Comparison of ENCODE assay signal across 11 cellular contexts in the genomic region with DNA sequence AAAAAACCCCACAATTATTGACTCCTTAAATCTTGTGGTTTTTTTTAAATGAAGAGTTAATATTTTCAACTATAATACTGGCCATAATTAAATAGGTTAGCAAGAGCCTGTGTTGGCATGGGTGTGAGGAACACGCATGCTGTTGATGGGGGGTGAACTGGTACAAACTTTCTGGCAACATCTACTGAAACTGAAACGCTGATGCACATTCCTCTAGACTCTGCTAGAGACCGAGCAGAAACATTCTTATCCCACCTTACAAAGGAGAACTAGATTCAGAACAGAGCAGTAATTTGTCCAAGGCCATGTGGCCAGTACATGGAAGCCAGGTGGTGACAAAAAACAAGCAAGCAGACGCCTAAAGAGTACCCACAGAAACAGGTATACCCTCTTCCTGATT. TPM values are rescaled to one million over a fixed set of nuclear protein-coding genes. Genes with fewer than 3 reads are reported as not detected.
DNase-seq lines count a peak whose midpoint lies in the region; ATAC-seq and TF ChIP-seq lines count a peak whose summit lies in the region.
"Had no signal": no experiment of that assay in that cellular context is flagged by ENCODE, and none has a peak within 500 bp of the region (broad histone marks: within the 10 kb centered on the region; RNA-seq: fewer than 3 reads in every experiment).

No MANE protein-coding gene starts in this region.

- peak overlapping the region; percentile 91 to 97 for H3K4me3 Mint-ChIP-seq in activated T-cell treated with anti-CD3 and anti-CD28 coated beads, Interleukin-2, amount 50 U/mL, for 72 hours
- peak overlapping the region; percentile 90 for H3K4me3 Mint-ChIP-seq in T-helper 17 cell
- H3K4me3 Mint-ChIP-seq in stimulated activated effector memory CD8-positive, alpha-beta T cell treated with anti-CD3 and anti-CD28 coated beads, Interleukin-12 subunit alpha, Interleukin-12 subunit beta, amount 100 ng/mL, for 72 hours, result peak overlapping the region; percentile 78

- TF ChIP-seq CTCF in foreskin keratinocyte (conservative IDR thresholded peaks at IDR 0.05), result no peak

- H3K9me3 Mint-ChIP-seq in activated T-cell treated with anti-CD3 and anti-CD28 coated beads, Interleukin-2, amount 50 U/mL, for 72 hours, result no peaks in the 10 kb centered on the region
- H3K9me3 Mint-ChIP-seq in stimulated activated effector memory CD8-positive, alpha-beta T cell treated with anti-CD3 and anti-CD28 coated beads, Interleukin-12 subunit alpha, Interleukin-12 subunit beta, amount 100 ng/mL, for 72 hours, result no peaks in the 10 kb centered on the region

- peaks cover 0 to 2% of the 10 kb centered on the region in 2 donors for H3K36me3 Mint-ChIP-seq in activated T-cell treated with anti-CD3 and anti-CD28 coated beads, Interleukin-2, amount 50 U/mL, for 72 hours (ENCODE audit: insufficient read depth in 2 of 2)
- H3K36me3 Mint-ChIP-seq in T-helper 17 cell (ENCODE audit: low read depth), result no peaks in the 10 kb centered on the region
- H3K36me3 Mint-ChIP-seq in stimulated activated effector memory CD8-positive, alpha-beta T cell treated with anti-CD3 and anti-CD28 coated beads, Interleukin-12 subunit alpha, Interleukin-12 subunit beta, amount 100 ng/mL, for 72 hours, result peaks cover 5% of the 10 kb centered on the region

- DNase-seq in activated T-cell treated with anti-CD3 and anti-CD28 coated beads, Interleukin-2, amount 50 U/mL, for 72 hours, result no peak
- DNase-seq in activated T-cell treated with anti-CD3 and anti-CD28 coated beads for 4 hours (no peak), T-helper 17 cell (no peak), foreskin keratinocyte (no peak), left colon (no peak), inferior parietal cortex (ENCODE audit: extremely low spot score) (no peak)
- DNase-seq in stimulated activated effector memory CD8-positive, alpha-beta T cell treated with anti-CD3 and anti-CD28 coated beads, Interleukin-12 subunit alpha, Interleukin-12 subunit beta, amount 100 ng/mL, for 72 hours (ENCODE audit: low spot score in 2 of 2), result no peak
- DNase-seq: effector CD8-positive, alpha-beta T cell; left cardiac atrium; NCI-H1417 treated with DMSO at 0.1 percent for 48 hours had no signal

- no peaks in the 10 kb centered on the region for H3K9me3 ChIP-seq in T-helper 17 cell (ENCODE audit: control insufficient read depth, low read length, poor library complexity, severe bottlenecking)

- no peak overlapping the region for H3K27ac Mint-ChIP-seq in activated T-cell treated with anti-CD3 and anti-CD28 coated beads, Interleukin-2, amount 50 U/mL, for 72 hours
- H3K27ac Mint-ChIP-seq in T-helper 17 cell, result peak overlapping the region; percentile 91
- H3K27ac Mint-ChIP-seq in stimulated activated effector memory CD8-positive, alpha-beta T cell treated with anti-CD3 and anti-CD28 coated beads, Interleukin-12 subunit alpha, Interleukin-12 subunit beta, amount 100 ng/mL, for 72 hours, result peak overlapping the region; percentile 86

- H3K4me1 ChIP-seq in foreskin keratinocyte, result peaks cover 12% of the 10 kb centered on the region

- no peaks in the 10 kb centered on the region for H3K27me3 Mint-ChIP-seq in activated T-cell treated with anti-CD3 and anti-CD28 coated beads, Interleukin-2, amount 50 U/mL, for 72 hours (ENCODE audit: low read depth)
- H3K27me3 Mint-ChIP-seq in T-helper 17 cell, result no peaks in the 10 kb centered on the region

- H3K27ac ChIP-seq in foreskin keratinocyte, result peak overlapping the region; percentile 92

- ATAC-seq in activated T-cell treated with anti-CD3 and anti-CD28 coated beads, Interleukin-2, amount 50 U/mL, for 72 hours (replicated peaks in 1 of 2), result no peak
- ATAC-seq in T-helper 17 cell (no peak), foreskin keratinocyte (no peak), left colon (no peak)
- no peak for ATAC-seq in stimulated activated effector memory CD8-positive, alpha-beta T cell treated with anti-CD3 and anti-CD28 coated beads, Interleukin-12 subunit alpha, Interleukin-12 subunit beta, amount 100 ng/mL, for 72 hours
- ATAC-seq in activated CD4-positive, CD25-positive, alpha-beta regulatory T cell treated with anti-CD3 and anti-CD28 coated beads, Interleukin-2, amount 50 U/mL, for 24 hours, result no peak
- ATAC-seq: left cardiac atrium had no signal

- H3K27me3 ChIP-seq in foreskin keratinocyte, result no peaks in the 10 kb centered on the region

- intact Hi-C loops in left colon (cut with DNase I, micrococcal nuclease), result no loop called here

- H3K4me1 Mint-ChIP-seq in activated T-cell treated with anti-CD3 and anti-CD28 coated beads, Interleukin-2, amount 50 U/mL, for 72 hours (ENCODE audit: low read depth), result peaks cover 61% of the 10 kb centered on the region
- peaks cover 47% of the 10 kb centered on the region for H3K4me1 Mint-ChIP-seq in T-helper 17 cell
- H3K4me1 Mint-ChIP-seq in stimulated activated effector memory CD8-positive, alpha-beta T cell treated with anti-CD3 and anti-CD28 coated beads, Interleukin-12 subunit alpha, Interleukin-12 subunit beta, amount 100 ng/mL, for 72 hours, result peaks cover 58% of the 10 kb centered on the region

RNA-seq across cellular contexts. Expression of gene BICD2, which starts 2.4 kb away (rescaled TPM):
- total RNA-seq in activated T-cell treated with anti-CD3 and anti-CD28 coated beads, Interleukin-2, amount 50 U/mL, for 72 hours, result 10 to 100 TPM; 15.4 to 15.5 TPM
- 10 to 100 TPM; 22.9 to 34.0 TPM for total RNA-seq in T-helper 17 cell
- total RNA-seq in foreskin keratinocyte, result 60.0 and 66.3 TPM in 2 replicates
- polyA plus RNA-seq in foreskin keratinocyte, result 19.3 and 24.2 TPM in 2 replicates
- 10 to 100 TPM in 1 of 2 donors, 1 to 10 TPM in 1; 6.2 to 12.9 TPM for total RNA-seq in left colon
